Comparison of ENCODE assay signal across 11 cellular contexts in genomic region chr19:49556412-49557398, GRCh38. TPM values are rescaled to one million over a fixed set of nuclear protein-coding genes. Genes with fewer than 3 reads are reported as not detected.
DNase-seq lines count a peak whose midpoint lies in the region; ATAC-seq and TF ChIP-seq lines count a peak whose summit lies in the region.
"Had no signal": no experiment of that assay in that cellular context is flagged by ENCODE, and none has a peak within 500 bp of the region (broad histone marks: within the 10 kb centered on the region; RNA-seq: fewer than 3 reads in every experiment).

No MANE protein-coding gene starts in this region.

- peak overlapping the region; percentile 56 for H3K4me3 Mint-ChIP-seq in activated CD8-positive, alpha-beta T cell treated with anti-CD3 and anti-CD28 coated beads, Interleukin-2, amount 10 ng/mL, durations not matched to agents 7 days and 5 days
- peak overlapping the region; percentile 44 for H3K4me3 Mint-ChIP-seq in endodermal cell

- H3K9me3 Mint-ChIP-seq in activated CD8-positive, alpha-beta T cell treated with anti-CD3 and anti-CD28 coated beads, Interleukin-2, amount 10 ng/mL, durations not matched to agents 7 days and 5 days (ENCODE audit: insufficient read depth) = no peaks in the 10 kb centered on the region
- H3K9me3 Mint-ChIP-seq in endodermal cell = no peaks in the 10 kb centered on the region

- H3K36me3 ChIP-seq in HEK293 (ENCODE audit: control insufficient read depth in 2 of 2, insufficient read depth in 1 of 2, low read length in 2 of 2) = peaks cover 33 to 65% of the 10 kb centered on the region in 2 experiments
- H3K36me3 ChIP-seq in endodermal cell (ENCODE audit: control insufficient read depth, insufficient read depth, low read length) = peaks cover 50% of the 10 kb centered on the region
- H3K36me3 ChIP-seq in psoas muscle (ENCODE audit: insufficient read depth in 1 of 2, low read depth in 1 of 2) = peaks cover 5 to 65% of the 10 kb centered on the region in 2 donors

- TF ChIP-seq CTCF in HEK293 (tag by site-specific recombination; IDR thresholded peaks at IDR 0.05) (no peak), endodermal cell (conservative IDR thresholded peaks at IDR 0.05) (no peak), psoas muscle (IDR thresholded peaks at IDR 0.05) (no peak), GM13976 (IDR thresholded peaks at IDR 0.05; ENCODE audit: borderline replicate concordance, control extremely low read depth, extremely low read depth, insufficient read depth, missing control alignments) (no peak)

- H3K27ac Mint-ChIP-seq in activated CD8-positive, alpha-beta T cell treated with anti-CD3 and anti-CD28 coated beads, Interleukin-2, amount 10 ng/mL, durations not matched to agents 7 days and 5 days = peak overlapping the region; percentile 68
- H3K27ac Mint-ChIP-seq in endodermal cell = peak overlapping the region; percentile 70

- H3K9me3 ChIP-seq in HEK293 (ENCODE audit: control insufficient read depth, insufficient read depth, low read depth, low read length) = no peaks in the 10 kb centered on the region
- no peaks in the 10 kb centered on the region for H3K9me3 ChIP-seq in endodermal cell (ENCODE audit: control insufficient read depth, low read length)
- H3K9me3 ChIP-seq in psoas muscle = no peaks in the 10 kb centered on the region
- H3K9me3 ChIP-seq: heart right ventricle had no signal

- H3K27ac ChIP-seq in HEK293 (ENCODE audit: extremely low read depth, low read depth, low read length) = no peak overlapping the region
- peak overlapping the region; percentile 44 for H3K27ac ChIP-seq in endodermal cell (ENCODE audit: low read depth, low read length)
- peak overlapping the region; percentile 36 for H3K27ac ChIP-seq in psoas muscle

- peaks cover 87% of the 10 kb centered on the region for H3K4me1 Mint-ChIP-seq in activated CD8-positive, alpha-beta T cell treated with anti-CD3 and anti-CD28 coated beads, Interleukin-2, amount 10 ng/mL, durations not matched to agents 7 days and 5 days (ENCODE audit: low read depth)
- H3K4me1 Mint-ChIP-seq in endodermal cell = peaks cover 2% of the 10 kb centered on the region

- WGBS in endodermal cell (ENCODE audit: insufficient coverage in 1 of 2, insufficient read length in 1 of 2), 2 experiments = 74 to 79% methylated on average over 22 to 66 of the region's 66 CpGs
- WGBS in psoas muscle, 3 donors = 79 to 84% (median 82%) methylated on average over 56 to 66 of the region's 66 CpGs

- no peak for ATAC-seq in activated CD8-positive, alpha-beta T cell treated with anti-CD3 and anti-CD28 coated beads, Interleukin-2, amount 10 ng/mL, durations not matched to agents 7 days and 5 days
- ATAC-seq in psoas muscle (no peak), HG03442 (IDR thresholded peaks at IDR 0.05; ENCODE audit: unreplicated experiment) (no peak), HG02840 (IDR thresholded peaks at IDR 0.05; ENCODE audit: low FRiP score, unreplicated experiment) (no peak)

- H3K27me3 ChIP-seq in endodermal cell (ENCODE audit: control insufficient read depth, insufficient read depth, low read length, poor library complexity, severe bottlenecking) = no peaks in the 10 kb centered on the region
- H3K27me3 ChIP-seq in psoas muscle (ENCODE audit: insufficient read depth in 3 of 3, low read length in 2 of 3) = no peaks in the 10 kb centered on the region
- H3K27me3 ChIP-seq: heart right ventricle had no signal

- CTCF ChIA-PET in HEK293 (lab: Yijun Ruan, JAX) = interaction anchor here (2.0 to 10.6 kb wide), 2 partner anchors 10 to 15 kb away, joined by 11 to 99 read pairs; no protein-coding TSS in a partner anchor
- CTCF ChIA-PET in activated CD8-positive, alpha-beta T cell treated with anti-CD3 and anti-CD28 coated beads, Interleukin-2, amount 10 ng/mL, durations not matched to agents 7 days and 5 days (lab: Charles Lee) = interaction anchor here (1.4 to 11.7 kb wide), 3 partner anchors 9 to 16 kb away, joined by 5 to 213 read pairs (median 100); no protein-coding TSS in a partner anchor

- DNase-seq in activated CD8-positive, alpha-beta T cell treated with anti-CD3 and anti-CD28 coated beads, Interleukin-2, amount 10 ng/mL, durations not matched to agents 7 days and 5 days = peak; percentile 55
- DNase-seq in endodermal cell = peak; percentile 92
- peak in 1 of 2 donors; percentile 28 for DNase-seq in psoas muscle
- DNase-seq in pons (ENCODE audit: low spot score) = no peak
- no peak for DNase-seq in GM13976 (ENCODE audit: low spot score)
- DNase-seq: occipital lobe had no signal

- H3K27me3 Mint-ChIP-seq in activated CD8-positive, alpha-beta T cell treated with anti-CD3 and anti-CD28 coated beads, Interleukin-2, amount 10 ng/mL, durations not matched to agents 7 days and 5 days (ENCODE audit: low read depth) = no peaks in the 10 kb centered on the region
- H3K27me3 Mint-ChIP-seq in endodermal cell (ENCODE audit: insufficient read depth) = no peaks in the 10 kb centered on the region

- H3K4me3 ChIP-seq in HEK293 (ENCODE audit: low read depth, low read length) = no peak overlapping the region
- H3K4me3 ChIP-seq in endodermal cell (ENCODE audit: low read length) = no peak overlapping the region
- H3K4me3 ChIP-seq in psoas muscle = no peak overlapping the region
- H3K4me3 ChIP-seq: coronary artery, heart right ventricle had no signal

- in situ Hi-C loops in GM13976 (cut with MboI; ENCODE audit: low sequenced_read_pairs, unreplicated experiment) = no loop called here

- POLR2A ChIA-PET in HEK293 (lab: Yijun Ruan, JAX) = interaction anchor here (0.6 kb wide), 1 partner anchor 61 kb away, joined by 3 read pairs; no protein-coding TSS in a partner anchor
- POLR2A ChIA-PET in activated CD8-positive, alpha-beta T cell treated with anti-CD3 and anti-CD28 coated beads, Interleukin-2, amount 10 ng/mL, durations not matched to agents 7 days and 5 days (lab: Charles Lee) = interaction anchor here (0.5 kb wide), 1 partner anchor 239 kb away, joined by 3 read pairs; no protein-coding TSS in a partner anchor

- intact Hi-C loops in psoas muscle (cut with DNase I) = no loop called here

- H3K4me1 ChIP-seq in HEK293 (ENCODE audit: control insufficient read depth, insufficient read depth, low read length) = no peaks in the 10 kb centered on the region; the same call in 1 of the 2 replicates
- no peaks in the 10 kb centered on the region for H3K4me1 ChIP-seq in endodermal cell (ENCODE audit: control insufficient read depth, insufficient read depth, low read length)
- peaks cover 23% of the 10 kb centered on the region for H3K4me1 ChIP-seq in psoas muscle

- H3K9ac ChIP-seq in endodermal cell (ENCODE audit: extremely low read depth, low read length, poor library complexity, severe bottlenecking) = no peak overlapping the region

- H3K36me3 Mint-ChIP-seq in activated CD8-positive, alpha-beta T cell treated with anti-CD3 and anti-CD28 coated beads, Interleukin-2, amount 10 ng/mL, durations not matched to agents 7 days and 5 days (ENCODE audit: low read depth) = peaks cover 76% of the 10 kb centered on the region
- peaks cover 55% of the 10 kb centered on the region for H3K36me3 Mint-ChIP-seq in endodermal cell (ENCODE audit: low read depth)

TF ChIP-seq in HEK293, 187 proteins besides CTCF, POLR2A, EP300 and RAD21 (continues in another document):
- TF ChIP-seq ZNF837 (tag by site-specific recombination; IDR thresholded peaks at IDR 0.05) (no peak), ZNF112 (tag by site-specific recombination; IDR thresholded peaks at IDR 0.05) (no peak), ZNF560 (tag by site-specific recombination; IDR thresholded peaks at IDR 0.05; ENCODE audit: borderline replicate concordance) (no peak), ZBTB7A (tag by site-specific recombination; IDR thresholded peaks at IDR 0.05; ENCODE audit: low read depth) (0 out of 2 replicates have a peak, but pooled peaks have one; percentile 26)

RNA-seq across cellular contexts. Expression of gene NOSIP, which starts 23.7 kb away (rescaled TPM):
- 100 to 1,000 TPM; 147 to 159 TPM for total RNA-seq in activated CD8-positive, alpha-beta T cell treated with anti-CD3 and anti-CD28 coated beads, Interleukin-2, amount 10 ng/mL, durations not matched to agents 7 days and 5 days
- total RNA-seq in endodermal cell = 10 to 100 TPM; 58.0 to 62.3 TPM
- polyA plus RNA-seq in endodermal cell (2013, experiment 1 of 2) = 62.3 TPM
- polyA plus RNA-seq in endodermal cell (2013, experiment 2 of 2) = 59.5 TPM
- 10 to 100 TPM; 53.9 to 69.9 (median 58.1) TPM for total RNA-seq in psoas muscle
- 100 to 1,000 TPM in 1 of 3 donors, 10 to 100 TPM in 2; 75.4 to 104 (median 95.2) TPM for polyA plus RNA-seq in psoas muscle

RNA-seq across cellular contexts. Expression of gene PRRG2, which starts 24.4 kb away (rescaled TPM):
- total RNA-seq in activated CD8-positive, alpha-beta T cell treated with anti-CD3 and anti-CD28 coated beads, Interleukin-2, amount 10 ng/mL, durations not matched to agents 7 days and 5 days = 1 to 10 TPM; 1.5 to 1.9 TPM
- total RNA-seq in endodermal cell = 1 to 10 TPM; 3.7 to 6.9 TPM
- polyA plus RNA-seq in endodermal cell (2013, experiment 1 of 2) = 0.53 TPM
- polyA plus RNA-seq in endodermal cell (2013, experiment 2 of 2) = 0.25 TPM
- total RNA-seq in psoas muscle = under 1 TPM; 0.24 to 0.89 (median 0.69) TPM
- polyA plus RNA-seq in psoas muscle = 10 to 100 TPM in 1 of 3 donors, 1 to 10 TPM in 2; 1.4 to 16.0 (median 5.9) TPM

RNA-seq across cellular contexts. Expression of gene RCN3, which starts 28.9 kb away (rescaled TPM):
- total RNA-seq in activated CD8-positive, alpha-beta T cell treated with anti-CD3 and anti-CD28 coated beads, Interleukin-2, amount 10 ng/mL, durations not matched to agents 7 days and 5 days = 1 to 10 TPM; 1.9 to 2.8 TPM
- total RNA-seq in endodermal cell = 1 to 10 TPM; 4.9 to 9.0 TPM
- 7.5 TPM for polyA plus RNA-seq in endodermal cell (2013, experiment 1 of 2)
- 6.7 TPM for polyA plus RNA-seq in endodermal cell (2013, experiment 2 of 2)
- total RNA-seq in psoas muscle = 1 to 10 TPM; 6.4 to 8.6 (median 7.4) TPM
- 1 to 10 TPM; 3.9 to 9.6 (median 7.3) TPM for polyA plus RNA-seq in psoas muscle

RNA-seq across cellular contexts. Expression of gene PRR12, which starts 34.3 kb away (rescaled TPM):
- 10 to 100 TPM; 39.4 to 39.9 TPM for total RNA-seq in activated CD8-positive, alpha-beta T cell treated with anti-CD3 and anti-CD28 coated beads, Interleukin-2, amount 10 ng/mL, durations not matched to agents 7 days and 5 days
- total RNA-seq in endodermal cell (10 to 100 TPM; 67.6 to 69.6 TPM), psoas muscle (10 to 100 TPM in 1 of 4 donors, 1 to 10 TPM in 3; 7.1 to 15.1 (median 7.6) TPM)
- polyA plus RNA-seq in endodermal cell (2013, experiment 1 of 2) = 29.6 TPM
- 27.0 TPM for polyA plus RNA-seq in endodermal cell (2013, experiment 2 of 2)
- polyA plus RNA-seq in psoas muscle = 1 to 10 TPM; 2.3 to 5.0 (median 3.1) TPM

RNA-seq across cellular contexts. Expression of gene FCGRT, which starts 44.2 kb away (rescaled TPM):
- 1 to 10 TPM; 7.5 to 8.4 TPM for total RNA-seq in activated CD8-positive, alpha-beta T cell treated with anti-CD3 and anti-CD28 coated beads, Interleukin-2, amount 10 ng/mL, durations not matched to agents 7 days and 5 days
- 10 to 100 TPM; 47.6 to 56.9 TPM for total RNA-seq in endodermal cell
- polyA plus RNA-seq in endodermal cell (2013, experiment 1 of 2) = 28.7 TPM
- 27.4 TPM for polyA plus RNA-seq in endodermal cell (2013, experiment 2 of 2)
- 10 to 100 TPM; 42.2 to 79.3 (median 60.3) TPM for total RNA-seq in psoas muscle
- 10 to 100 TPM; 32.0 to 48.2 (median 39.9) TPM for polyA plus RNA-seq in psoas muscle

Comparison
In these comparisons a context has a peak if more than half of its experiments do, and no peak if none do; other contexts are left out.
1. DNase-seq: peak in activated CD8-positive, alpha-beta T cell treated with anti-CD3 and anti-CD28 coated beads, Interleukin-2, amount 10 ng/mL, durations not matched to agents 7 days and 5 days (single experiment) and endodermal cell (single experiment); none in pons (single experiment) and GM13976 (single experiment).